Comparison of ENCODE assay signal across 17 cellular contexts in genomic region chr5:153658151-153658550, GRCh38.
DNase-seq lines count a peak whose midpoint lies in the region; ATAC-seq and TF ChIP-seq lines count a peak whose summit lies in the region.
"Had no signal": no experiment of that assay in that cellular context is flagged by ENCODE, and none has a peak within 500 bp of the region (broad histone marks: within the 10 kb centered on the region; RNA-seq: fewer than 3 reads in every experiment).

No MANE protein-coding gene starts in this region.

- no peak overlapping the region for H2BK12ac ChIP-seq in neuronal stem cell (ENCODE audit: low read length)

- no peak overlapping the region for H3K9ac ChIP-seq in neuronal stem cell (ENCODE audit: low read depth, low read length, poor library complexity)

- H3K36me3 ChIP-seq in GM23338 (ENCODE audit: insufficient read depth): no peaks in the 10 kb centered on the region
- H3K36me3 ChIP-seq in neuronal stem cell (replicated peaks in 1 of 2; ENCODE audit: control insufficient read depth in 2 of 2, insufficient read depth in 2 of 2, low read length in 2 of 2): peaks cover 0 to 9% of the 10 kb centered on the region in 2 donors

- H3K27ac Mint-ChIP-seq in GM23338 (no peak overlapping the region), brain (peak overlapping the region in 4 of 5 experiments; percentile 25 to 67 (median 37)), nephron progenitor cell (no peak overlapping the region)
- H3K27ac Mint-ChIP-seq: B cell; CD4-positive, CD25-positive, alpha-beta regulatory T cell had no signal

- no peak overlapping the region for H3K23ac ChIP-seq in neuronal stem cell (ENCODE audit: low read depth, low read length, poor library complexity)

- no peaks in the 10 kb centered on the region for H3F3A ChIP-seq in GM23338 (replicated peaks; ENCODE audit: low read depth)

- no peak overlapping the region for H3K4me2 ChIP-seq in GM23338
- no peak overlapping the region for H3K4me2 ChIP-seq in neuronal stem cell (ENCODE audit: insufficient read depth, low read length, poor library complexity, severe bottlenecking)

- no peaks in the 10 kb centered on the region for H3K79me2 ChIP-seq in GM23338 (replicated peaks; ENCODE audit: insufficient read depth)

- H4K8ac ChIP-seq in neuronal stem cell (ENCODE audit: low read depth, low read length): no peak overlapping the region

- H3K36me3 Mint-ChIP-seq in GM23338 (ENCODE audit: low read depth): no peaks in the 10 kb centered on the region
- H3K36me3 Mint-ChIP-seq in brain: peaks cover 15% of the 10 kb centered on the region
- H3K36me3 Mint-ChIP-seq in nephron progenitor cell (ENCODE audit: low read depth): no peaks in the 10 kb centered on the region
- H3K36me3 Mint-ChIP-seq: CD4-positive, CD25-positive, alpha-beta regulatory T cell had no signal

- H3K4me1 Mint-ChIP-seq in GM23338: peaks cover 28% of the 10 kb centered on the region
- peaks cover 26% of the 10 kb centered on the region for H3K4me1 Mint-ChIP-seq in brain
- peaks cover 40% of the 10 kb centered on the region for H3K4me1 Mint-ChIP-seq in nephron progenitor cell
- H3K4me1 Mint-ChIP-seq: B cell; CD4-positive, CD25-positive, alpha-beta regulatory T cell had no signal

- H2AFZ ChIP-seq in GM23338 (no peak overlapping the region), neuronal stem cell (ENCODE audit: low read length) (no peak overlapping the region)

- peak; percentile 41; the same call in 1 of the 3 replicates for ATAC-seq in GM23338

- no peak overlapping the region for H3K4ac ChIP-seq in neuronal stem cell (ENCODE audit: low read length)

- H3K79me1 ChIP-seq in neuronal stem cell (ENCODE audit: low read depth, low read length): no peaks in the 10 kb centered on the region

- no peak overlapping the region for H2BK120ac ChIP-seq in neuronal stem cell (ENCODE audit: low read depth, low read length)

- TF ChIP-seq CTCF in GM23338 (conservative IDR thresholded peaks at IDR 0.05; ENCODE audit: low read depth in 2 of 2) (no peak), brain (conservative IDR thresholded peaks at IDR 0.05) (no peak), nephron progenitor cell (IDR thresholded peaks at IDR 0.05) (no peak)

- H3K14ac ChIP-seq in neuronal stem cell (ENCODE audit: low read length): no peak overlapping the region

- 0 out of 2 replicates have a peak, but pooled peaks cover 3% of the 10 kb centered on the region for H3K4me1 ChIP-seq in GM23338 (ENCODE audit: insufficient read depth)
- peaks cover 16 to 21% of the 10 kb centered on the region in 2 donors for H3K4me1 ChIP-seq in neuronal stem cell (ENCODE audit: control insufficient read depth in 2 of 2, insufficient read depth in 1 of 2, low read depth in 1 of 2, low read length in 2 of 2)

- H3K9me2 ChIP-seq in GM23338 (ENCODE audit: insufficient read depth): no peaks in the 10 kb centered on the region

- no peak overlapping the region for H2BK5ac ChIP-seq in neuronal stem cell (ENCODE audit: low read length)

- H4K91ac ChIP-seq in neuronal stem cell (ENCODE audit: low read depth, low read length, poor library complexity): no peak overlapping the region

- no peak overlapping the region for H2AK5ac ChIP-seq in neuronal stem cell (ENCODE audit: low read depth, low read length)

- no peak for DNase-seq in GM23338 (ENCODE audit: low spot score)
- DNase-seq in NCI-H2227 (lab: John Stamatoyannopoulos, UW; ENCODE audit: unreplicated experiment): peak; percentile 53
- DNase-seq in neuronal stem cell (ENCODE audit: low spot score): peak; percentile 64
- no peak for DNase-seq in nephron progenitor cell
- no peak for DNase-seq in DMS114 treated with DMSO at 0.1 percent for 48 hours (lab: John Stamatoyannopoulos, UW; ENCODE audit: unreplicated experiment)
- no peak for DNase-seq in inferior parietal cortex (ENCODE audit: extremely low spot score)
- no peak for DNase-seq in stimulated activated CD4-positive, alpha-beta T cell treated with anti-CD3 and anti-CD28 coated beads, Interleukin-2, amount 100 ng/mL, for 24 hours
- DNase-seq: CD4-positive, CD25-positive, alpha-beta regulatory T cell; DMS53; GOT3; NCI-H2029 treated with DMSO at 0.1 percent for 48 hours; OCI-M1; T-helper 2 cell had no signal

- no peak overlapping the region for H3K4me3 Mint-ChIP-seq in GM23338
- H3K4me3 Mint-ChIP-seq in brain: no peak overlapping the region
- H3K4me3 Mint-ChIP-seq in nephron progenitor cell: no peak overlapping the region
- H3K4me3 Mint-ChIP-seq: B cell; CD4-positive, CD25-positive, alpha-beta regulatory T cell had no signal

- H3K27me3 ChIP-seq in GM23338 (ENCODE audit: insufficient read depth): no peaks in the 10 kb centered on the region
- H3K27me3 ChIP-seq in neuronal stem cell (ENCODE audit: control insufficient read depth in 3 of 3, insufficient read depth in 3 of 3, low read depth in 1 of 3, low read length in 3 of 3): no peaks in the 10 kb centered on the region

- no peak overlapping the region for H2BK15ac ChIP-seq in neuronal stem cell (ENCODE audit: low read length)

- no peaks in the 10 kb centered on the region for H3K27me3 Mint-ChIP-seq in GM23338 (ENCODE audit: insufficient read depth, low read depth, poor library complexity)
- H3K27me3 Mint-ChIP-seq in brain: no peaks in the 10 kb centered on the region
- no peaks in the 10 kb centered on the region for H3K27me3 Mint-ChIP-seq in nephron progenitor cell (ENCODE audit: low read depth, poor library complexity)
- H3K27me3 Mint-ChIP-seq: B cell; CD4-positive, CD25-positive, alpha-beta regulatory T cell had no signal

- no CpG with 5 or more reads among the region's 1 CpG for WGBS in neuronal stem cell (ENCODE audit: extremely low coverage in 2 of 2, insufficient read length in 2 of 2, insufficient replicate concordance in 1 of 2), 2 donors

- H4K20me1 ChIP-seq in GM23338 (replicated peaks; ENCODE audit: insufficient read depth): no peaks in the 10 kb centered on the region; the same call in 1 of the 2 replicates

- H3K27ac ChIP-seq in GM23338 (ENCODE audit: low read depth) (no peak overlapping the region), neuronal stem cell (replicated peaks; ENCODE audit: low read length) (peak overlapping the region; percentile 36)
- H3K27ac ChIP-seq: HL-60, RWPE1 had no signal

- no peaks in the 10 kb centered on the region for H3K9me3 Mint-ChIP-seq in GM23338
- no peaks in the 10 kb centered on the region for H3K9me3 Mint-ChIP-seq in brain
- no peaks in the 10 kb centered on the region for H3K9me3 Mint-ChIP-seq in nephron progenitor cell

- no peaks in the 10 kb centered on the region for H3K9me3 ChIP-seq in neuronal stem cell (replicated peaks in 1 of 2; ENCODE audit: control insufficient read depth in 2 of 2, insufficient read depth in 1 of 2, low read depth in 1 of 2, low read length in 2 of 2)

- no peak overlapping the region for H3K18ac ChIP-seq in neuronal stem cell (ENCODE audit: low read length)

- H3K4me3 ChIP-seq in GM23338 (no peak overlapping the region), neuronal stem cell (ENCODE audit: low read length in 2 of 2) (no peak overlapping the region)

TF ChIP-seq in GM23338, 12 proteins besides CTCF, POLR2A, EP300 and RAD21 (continues in another document):
- TF ChIP-seq ZNF114 (CRISPR knock-in tag; IDR thresholded peaks at IDR 0.05) (no peak), POLR2AphosphoS5 (IDR thresholded peaks at IDR 0.05; ENCODE audit: low read depth) (no peak), CREB1 (CRISPR knock-in tag; IDR thresholded peaks at IDR 0.05; ENCODE audit: low read depth) (no peak), JUNB (IDR thresholded peaks at IDR 0.05; ENCODE audit: unreplicated experiment) (no peak), EZH2phosphoT487 (IDR thresholded peaks at IDR 0.05; ENCODE audit: unreplicated experiment) (no peak), STAT1 (IDR thresholded peaks at IDR 0.05; ENCODE audit: unreplicated experiment) (no peak), REST (IDR thresholded peaks at IDR 0.05; ENCODE audit: unreplicated experiment) (no peak)

Comparison
In these comparisons a context has a peak if more than half of its experiments do, and no peak if none do; other contexts are left out.
1. DNase-seq: peak in NCI-H2227 (single experiment) and neuronal stem cell (single experiment); none in GM23338 (single experiment), nephron progenitor cell (single experiment), DMS114 treated with DMSO at 0.1 percent for 48 hours (single experiment), inferior parietal cortex (single experiment) and stimulated activated CD4-positive, alpha-beta T cell treated with anti-CD3 and anti-CD28 coated beads, Interleukin-2, amount 100 ng/mL, for 24 hours (0 of 2).
2. H3K27ac Mint-ChIP-seq: peak in brain (4 of 5); none in GM23338 (single experiment) and nephron progenitor cell (single experiment).